18 cellular contexts compared by ENCODE assay signal in genomic region chr20:41009960-41010359, GRCh38. TPM values are rescaled to one million over a fixed set of nuclear protein-coding genes. Genes with fewer than 3 reads are reported as not detected.
DNase-seq lines count a peak whose midpoint lies in the region; ATAC-seq, FAIRE-seq and TF ChIP-seq lines count a peak whose summit lies in the region.
"Had no signal": no experiment of that assay in that cellular context is flagged by ENCODE, and none has a peak within 500 bp of the region (broad histone marks: within the 10 kb centered on the region; RNA-seq: fewer than 3 reads in every experiment).

No MANE protein-coding gene starts in this region.

- CTCF ChIA-PET in A549 (lab: Yijun Ruan, JAX), result interaction anchor here (1.4 to 5.0 kb wide), 3 partner anchors 19 to 47 kb away, joined by 4 to 27 read pairs (median 4); no protein-coding TSS in a partner anchor
- CTCF ChIA-PET in HCT116 (lab: Charles Lee), result no interaction called here

- H3K9ac ChIP-seq in HCT116 (ENCODE audit: low read length), result peak overlapping the region; percentile 63

- no peaks in the 10 kb centered on the region for H3K36me3 Mint-ChIP-seq in activated T-helper 17 cell treated with anti-CD3 and anti-CD28 coated beads, Interleukin-2, amount 50 U/mL, for 72 hours (ENCODE audit: low read depth)

- TF ChIP-seq CTCF in A549 (IDR thresholded peaks at IDR 0.05) (no peak), HCT116 (IDR thresholded peaks at IDR 0.05 in 2 of 3, conservative IDR thresholded peaks at IDR 0.05 in 1 of 3; ENCODE audit: borderline replicate concordance in 1 of 3, insufficient read depth in 1 of 3, low read depth in 2 of 3, low read length in 2 of 3) (no peak)

- FAIRE-seq in A549 (lab: Jason Lieb, UNC), result no peak

- intact Hi-C loops in HCT116 (cut with micrococcal nuclease), result no loop called here

- BruUV-seq in HCT116 (replicated peaks; lab: Mats Ljungman, UMichigan), result no TSS peak

- H3K4me1 ChIP-seq in A549, result peaks cover 37% of the 10 kb centered on the region
- H3K4me1 ChIP-seq in HCT116 (ENCODE audit: control insufficient read depth in 1 of 2, insufficient read depth in 2 of 2, low read length in 2 of 2), result peaks cover 66 to 89% of the 10 kb centered on the region in 2 experiments

- H3K4me3 Mint-ChIP-seq in activated T-helper 17 cell treated with anti-CD3 and anti-CD28 coated beads, Interleukin-2, amount 50 U/mL, for 72 hours, result no peak overlapping the region
- H3K4me3 Mint-ChIP-seq: activated CD4-positive, alpha-beta memory T cell treated with anti-CD3 and anti-CD28 coated beads for 36 hours had no signal

- peaks cover 26% of the 10 kb centered on the region for H3K4me1 Mint-ChIP-seq in activated T-helper 17 cell treated with anti-CD3 and anti-CD28 coated beads, Interleukin-2, amount 50 U/mL, for 72 hours

- H3K9me3 ChIP-seq in A549, result peaks cover 10% of the 10 kb centered on the region
- H3K9me3 ChIP-seq in HCT116 (ENCODE audit: control insufficient read depth in 1 of 2, insufficient read depth in 1 of 2, low read depth in 1 of 2, low read length in 2 of 2), result peaks cover 0 to 10% of the 10 kb centered on the region in 2 experiments; a peak in 1 of 4 replicates
- H3K9me3 ChIP-seq: ascending aorta, esophagus muscularis mucosa, stomach had no signal

- no peak overlapping the region for H3K4me2 ChIP-seq in A549
- H3K4me2 ChIP-seq in HCT116 (ENCODE audit: low read length), result peak overlapping the region; percentile 78

- peak overlapping the region; percentile 56 for H3K27ac Mint-ChIP-seq in activated T-helper 17 cell treated with anti-CD3 and anti-CD28 coated beads, Interleukin-2, amount 50 U/mL, for 72 hours
- H3K27ac Mint-ChIP-seq: activated CD4-positive, alpha-beta memory T cell treated with anti-CD3 and anti-CD28 coated beads for 36 hours had no signal

- no peaks in the 10 kb centered on the region for H3K27me3 ChIP-seq in HCT116 (ENCODE audit: insufficient read depth, low read length)
- H3K27me3 ChIP-seq: ascending aorta, esophagus muscularis mucosa, stomach had no signal

- TF ChIP-seq POLR2A in A549 (IDR thresholded peaks at IDR 0.05; ENCODE audit: low read length), result no peak
- TF ChIP-seq POLR2A in HCT116 (IDR thresholded peaks at IDR 0.05; ENCODE audit: borderline replicate concordance, extremely low read depth, insufficient read depth, insufficient read length), result no peak

- H3K4me3 ChIP-seq in A549 (no peak overlapping the region), HCT116 (replicated peaks in 1 of 2; ENCODE audit: low read depth in 1 of 2, low read length in 2 of 2) (no peak overlapping the region)
- H3K4me3 ChIP-seq: ascending aorta, esophagus muscularis mucosa, stomach had no signal

- no peaks in the 10 kb centered on the region for H3K27me3 Mint-ChIP-seq in activated T-helper 17 cell treated with anti-CD3 and anti-CD28 coated beads, Interleukin-2, amount 50 U/mL, for 72 hours
- H3K27me3 Mint-ChIP-seq: activated CD4-positive, alpha-beta memory T cell treated with anti-CD3 and anti-CD28 coated beads for 36 hours had no signal

- no peaks in the 10 kb centered on the region for H3K36me3 ChIP-seq in HCT116 (ENCODE audit: control insufficient read depth in 1 of 2, insufficient read depth in 2 of 2, low read length in 2 of 2)
- H3K36me3 ChIP-seq: ascending aorta, esophagus muscularis mucosa, stomach had no signal

- RAD21 ChIA-PET in HCT116 (lab: Charles Lee; ENCODE audit: low non-redundant PET in 1 of 2, low total read pairs in 2 of 2, uncharacterized antibody in 2 of 2, unreplicated experiment in 2 of 2), result no interaction called here

- WGBS in A549 (ENCODE audit: missing lambda C conversion rate), result 80% methylated on average over 3 of the region's 3 CpGs

- TF ChIP-seq RAD21 in A549 (conservative IDR thresholded peaks at IDR 0.05 in 1 of 2, IDR thresholded peaks at IDR 0.05 in 1 of 2) (no peak), HCT116 (IDR thresholded peaks at IDR 0.05; ENCODE audit: low read depth) (no peak)

- ATAC-seq in A549, result no peak
- ATAC-seq in HCT116, result no peak
- ATAC-seq in activated T-helper 17 cell treated with anti-CD3 and anti-CD28 coated beads, Interleukin-2, amount 50 U/mL, for 72 hours (replicated peaks), result no peak
- ATAC-seq in GM21528 (IDR thresholded peaks at IDR 0.05; ENCODE audit: low FRiP score, unreplicated experiment), result no peak
- no peak for ATAC-seq in GM18907 (IDR thresholded peaks at IDR 0.05; ENCODE audit: unreplicated experiment)

- DNase-seq in A549 (ENCODE audit: low read depth in 1 of 2, low spot score in 1 of 2) (no peak), HCT116 (ENCODE audit: low read depth, low spot score) (no peak), hepatic stellate cell (ENCODE audit: low spot score) (peak; percentile 41), NK-92 (lab: John Stamatoyannopoulos, UW; ENCODE audit: unreplicated experiment) (no peak), activated T-cell treated with anti-CD3 and anti-CD28 coated beads for 4 hours (no peak)
- DNase-seq: activated CD4-positive, alpha-beta memory T cell treated with anti-CD3 and anti-CD28 coated beads for 36 hours; activated effector memory CD4-positive, alpha-beta T cell treated with anti-CD3 and anti-CD28 coated beads, Interleukin-2, amount 50 U/mL, for 16 hours; hypothalamus; NCI-H1105 treated with DMSO at 0.1 percent for 48 hours; NCI-H2171; NK-92 treated with Interleukin-12 subunit alpha and Interleukin-12 subunit beta, amount 100 ng/mL, for 24 hours; posterior cingulate gyrus; stomach had no signal

- H3K27ac ChIP-seq in A549, result peak overlapping the region; percentile 84 to 89; a peak in 5 of 6 replicates
- H3K27ac ChIP-seq in HCT116 (ENCODE audit: low read depth, low read length), result peak overlapping the region; percentile 100
- H3K27ac ChIP-seq: ascending aorta, esophagus muscularis mucosa had no signal

- POLR2A ChIA-PET in A549 (lab: Yijun Ruan, JAX), result interaction anchor here (1.2 kb wide), 1 partner anchor 18 kb away, joined by 3 read pairs; no protein-coding TSS in a partner anchor
- POLR2A ChIA-PET in HCT116 (lab: Charles Lee), result interaction anchor here (1.1 to 2.3 kb wide), 3 partner anchors 8 to 18 kb away, joined by 3 to 9 read pairs (median 8); partner anchors contain the start of gene TOP1

- no peaks in the 10 kb centered on the region for H3K9me2 ChIP-seq in HCT116 (ENCODE audit: insufficient read depth)

- no peaks in the 10 kb centered on the region for H3K79me2 ChIP-seq in HCT116 (ENCODE audit: insufficient read depth, low read length)

- no peaks in the 10 kb centered on the region for H3K9me3 Mint-ChIP-seq in activated T-helper 17 cell treated with anti-CD3 and anti-CD28 coated beads, Interleukin-2, amount 50 U/mL, for 72 hours
- H3K9me3 Mint-ChIP-seq: activated CD4-positive, alpha-beta memory T cell treated with anti-CD3 and anti-CD28 coated beads for 36 hours had no signal

- no peak for TF ChIP-seq EP300 in A549 (IDR thresholded peaks at IDR 0.05)

- H2AFZ ChIP-seq in HCT116 (ENCODE audit: low read depth, low read length, poor library complexity, severe bottlenecking), result peak overlapping the region; percentile 47

- no peaks in the 10 kb centered on the region for H4K20me1 ChIP-seq in HCT116 (ENCODE audit: insufficient read depth)

TF ChIP-seq in A549, 52 proteins besides CTCF, POLR2A, EP300 and RAD21:
- no peak for TF ChIP-seq USF2 (IDR thresholded peaks at IDR 0.05)
- TF ChIP-seq NPAS2 (CRISPR knock-in tag; IDR thresholded peaks at IDR 0.05; ENCODE audit: borderline replicate concordance), result no peak
- TF ChIP-seq NR3C1 (IDR thresholded peaks at IDR 0.05), result no peak
- TF ChIP-seq POLR2AphosphoS2 (conservative IDR thresholded peaks at IDR 0.05; ENCODE audit: low read length), result no peak
- TF ChIP-seq E2F6 (IDR thresholded peaks at IDR 0.05; ENCODE audit: borderline replicate concordance, low read depth), result no peak
TF ChIP-seq in A549: peak in this region for 0.

TF ChIP-seq in HCT116, 20 proteins besides CTCF, POLR2A, EP300 and RAD21:
- no peak for TF ChIP-seq JUND (IDR thresholded peaks at IDR 0.05)
- TF ChIP-seq EZH2phosphoT487 (IDR thresholded peaks at IDR 0.05; ENCODE audit: borderline replicate concordance), result no peak
- TF ChIP-seq ATF3 (IDR thresholded peaks at IDR 0.05), result no peak
- no peak for TF ChIP-seq CEBPB (IDR thresholded peaks at IDR 0.05; ENCODE audit: low read depth)
- TF ChIP-seq SP1 (IDR thresholded peaks at IDR 0.05; ENCODE audit: low read depth), result no peak
- TF ChIP-seq EGR1 (IDR thresholded peaks at IDR 0.05; ENCODE audit: low read depth), result no peak
- no peak for TF ChIP-seq ZFX (IDR thresholded peaks at IDR 0.05)
- TF ChIP-seq SIN3A (IDR thresholded peaks at IDR 0.05; ENCODE audit: low read depth), result no peak

RNA-seq across cellular contexts. Expression of gene TOP1, which starts 18.7 kb away (rescaled TPM):
- polyA plus RNA-seq in A549 (2011; rRNA removed) (20.8 and 28.3 TPM in 2 replicates), A549 (2017; fragmentation: RNase III; extraction: RNeasy Plus Mini Kit Qiagen cat#74134 plus additional on column Dnase treatment) (68.0 to 73.7 TPM (median 70.6 TPM) in 3 replicates)
- polyA plus RNA-seq in A549 (2012; cell fraction: cytosol; rRNA removed), result 6.5 and 6.9 TPM in 2 replicates
- 7.5 and 10.8 TPM in 2 replicates for polyA plus RNA-seq in A549 (2012; cell fraction: nucleus; rRNA removed)
- polyA minus RNA-seq in A549 (2011; rRNA and poly(A)+ RNA removed), result 13.2 and 15.6 TPM in 2 replicates
- total RNA-seq in HCT116 (2021; ENCODE audit: unreplicated experiment), result 190 TPM
- 78.3 and 101 TPM in 2 replicates for polyA plus RNA-seq in HCT116 (2012)
- 10 to 100 TPM; 62.4 to 82.8 TPM for total RNA-seq in activated T-helper 17 cell treated with anti-CD3 and anti-CD28 coated beads, Interleukin-2, amount 50 U/mL, for 72 hours
